ENCODE assay signal across 8 cellular contexts in genomic region chr16:77807-78443, GRCh38. TPM values are rescaled to one million over a fixed set of nuclear protein-coding genes. Genes with fewer than 3 reads are reported as not detected.
DNase-seq lines count a peak whose midpoint lies in the region; ATAC-seq and TF ChIP-seq lines count a peak whose summit lies in the region.

Gene MPG, plus strand, starts transcription at chr16:78225. Its CDS starts 85 bp downstream, at chr16:78310.

- H4K20me1 ChIP-seq in OCI-LY1 (ENCODE audit: insufficient read depth, low read length): no peaks in the 10 kb centered on the region

- no peaks in the 10 kb centered on the region for H3K9me2 ChIP-seq in OCI-LY1 (ENCODE audit: low read depth, low read length)

- no peaks in the 10 kb centered on the region for H3K9me3 ChIP-seq in OCI-LY1 (ENCODE audit: low read length)
- no peaks in the 10 kb centered on the region for H3K9me3 ChIP-seq in mucosa of descending colon

- no peaks in the 10 kb centered on the region for H3F3A ChIP-seq in OCI-LY1 (ENCODE audit: insufficient read depth, low read length)

- H3K27ac ChIP-seq in OCI-LY1 (ENCODE audit: low read depth, low read length, poor library complexity, severe bottlenecking): peak within 1 kb of the TSS; percentile 7

- TF ChIP-seq POLR2A in GM19099 (IDR thresholded peaks at IDR 0.05; ENCODE audit: extremely low read depth, insufficient read length, low read depth): peak; percentile 86

- DNase-seq in AML-193 (lab: John Stamatoyannopoulos, UW): peak; percentile 42 to 59
- DNase-seq in activated T-cell treated with anti-CD3 and anti-CD28 coated beads for 1 hour (ENCODE audit: low read depth): peak; percentile 75
- peak; percentile 76 for DNase-seq in epithelial cell of esophagus (ENCODE audit: low read depth)
- peak; percentile 89 to 94 (median 91) for DNase-seq in mucosa of descending colon
- DNase-seq in stimulated activated CD8-positive, alpha-beta memory T cell treated with anti-CD3 and anti-CD28 coated beads, Interleukin-4, amount 100 ng/mL, for 1 hour (ENCODE audit: low read depth in 2 of 2, low spot score in 1 of 2): peak; percentile 44 to 69

- intact Hi-C loops in mucosa of descending colon (cut with DNase I, micrococcal nuclease): no loop called here

- 0 out of 2 replicates have a peak, but pooled peaks cover 6% of the 10 kb centered on the region for H3K27me3 ChIP-seq in OCI-LY1 (ENCODE audit: insufficient read depth, low read length)

- H3K4me3 ChIP-seq in OCI-LY1 (ENCODE audit: low read depth, low read length, poor library complexity, severe bottlenecking): peak within 1 kb of the TSS; percentile 93
- peak within 1 kb of the TSS; percentile 67 for H3K4me3 ChIP-seq in epithelial cell of esophagus (ENCODE audit: low read length)
- H3K4me3 ChIP-seq in mucosa of descending colon: peak within 1 kb of the TSS; percentile 72

- H3K79me2 ChIP-seq in OCI-LY1 (ENCODE audit: insufficient read depth, low read length): no peaks in the 10 kb centered on the region

- no peak within 1 kb of the TSS for H2AFZ ChIP-seq in OCI-LY1 (ENCODE audit: low read length)

- peak; percentile 69 for ATAC-seq in HG03442 (IDR thresholded peaks at IDR 0.05; ENCODE audit: unreplicated experiment)
- ATAC-seq in mucosa of descending colon: peak; percentile 84

- TF ChIP-seq CTCF in OCI-LY1 (IDR thresholded peaks at IDR 0.05; ENCODE audit: low read length) (no peak), epithelial cell of esophagus (IDR thresholded peaks at IDR 0.05; ENCODE audit: insufficient read depth, low read depth, low read length, missing control alignments) (no peak), mucosa of descending colon (IDR thresholded peaks at IDR 0.05) (no peak)

- H3K9ac ChIP-seq in OCI-LY1 (ENCODE audit: low read length): peak within 1 kb of the TSS; percentile 95

- H3K36me3 ChIP-seq in OCI-LY1 (ENCODE audit: insufficient read depth, low read length): peaks cover 8% of the 10 kb centered on the region; the same call in 1 of the 2 replicates
- no peaks in the 10 kb centered on the region for H3K36me3 ChIP-seq in mucosa of descending colon (ENCODE audit: low read depth)

- peaks cover 19% of the 10 kb centered on the region for H3K4me1 ChIP-seq in OCI-LY1 (ENCODE audit: insufficient read depth, low read length, severe bottlenecking)
- H3K4me1 ChIP-seq in mucosa of descending colon (ENCODE audit: low read depth): peaks cover 31% of the 10 kb centered on the region

- peak within 1 kb of the TSS; percentile 86 for H3K4me2 ChIP-seq in OCI-LY1 (ENCODE audit: low read length)

RNA-seq across cellular contexts. Expression of gene MPG, which starts in this region (rescaled TPM):
- total RNA-seq in mucosa of descending colon: 10 to 100 TPM; 25.0 to 30.3 (median 29.9) TPM

Comparison
In these comparisons a context has a peak if more than half of its experiments do, and no peak if none do; other contexts are left out.
1. Peak in every context shown above with its lines: DNase-seq, ATAC-seq, H3K4me3 ChIP-seq and H3K27ac ChIP-seq.